Comparison of ENCODE assay signal across 28 cellular contexts in genomic region chr4:95188701-95189401, GRCh38.
DNase-seq lines count a peak whose midpoint lies in the region; ATAC-seq and TF ChIP-seq lines count a peak whose summit lies in the region.
"Had no signal": no experiment of that assay in that cellular context is flagged by ENCODE, and none has a peak within 500 bp of the region (broad histone marks: within the 10 kb centered on the region; RNA-seq: fewer than 3 reads in every experiment).

No MANE protein-coding gene starts in this region.

- no peaks in the 10 kb centered on the region for H3K36me3 ChIP-seq in CD8-positive, alpha-beta T cell (ENCODE audit: insufficient read depth, low read length)
- H3K36me3 ChIP-seq: brain microvascular endothelial cell, pancreas, uterus had no signal

- H3K27me3 Mint-ChIP-seq in activated CD8-positive, alpha-beta T cell treated with anti-CD3 and anti-CD28 coated beads for 36 hours = no peaks in the 10 kb centered on the region
- H3K27me3 Mint-ChIP-seq in activated CD8-positive, alpha-beta T cell treated with anti-CD3 and anti-CD28 coated beads, Interleukin-2, amount 10 ng/mL, durations not matched to agents 7 days and 5 days (ENCODE audit: low read depth) = no peaks in the 10 kb centered on the region
- H3K27me3 Mint-ChIP-seq in CD8-positive, alpha-beta T cell (ENCODE audit: low read depth) = no peaks in the 10 kb centered on the region
- no peaks in the 10 kb centered on the region for H3K27me3 Mint-ChIP-seq in activated T-helper 17 cell treated with anti-CD3 and anti-CD28 coated beads, Interleukin-2, amount 50 U/mL, for 72 hours
- no peaks in the 10 kb centered on the region for H3K27me3 Mint-ChIP-seq in mesothelial cell of epicardium (ENCODE audit: low read depth)
- H3K27me3 Mint-ChIP-seq: memory B cell had no signal

- no peaks in the 10 kb centered on the region for H3K27me3 ChIP-seq in CD8-positive, alpha-beta T cell (ENCODE audit: insufficient read depth, low read length)
- H3K27me3 ChIP-seq: brain microvascular endothelial cell, pancreas, testis, uterus had no signal

- H3K9me3 Mint-ChIP-seq in activated CD8-positive, alpha-beta T cell treated with anti-CD3 and anti-CD28 coated beads for 36 hours = no peaks in the 10 kb centered on the region
- H3K9me3 Mint-ChIP-seq in activated CD8-positive, alpha-beta T cell treated with anti-CD3 and anti-CD28 coated beads, Interleukin-2, amount 10 ng/mL, durations not matched to agents 7 days and 5 days (ENCODE audit: insufficient read depth) = no peaks in the 10 kb centered on the region
- H3K9me3 Mint-ChIP-seq in CD8-positive, alpha-beta T cell = no peaks in the 10 kb centered on the region
- no peaks in the 10 kb centered on the region for H3K9me3 Mint-ChIP-seq in activated T-helper 17 cell treated with anti-CD3 and anti-CD28 coated beads, Interleukin-2, amount 50 U/mL, for 72 hours
- no peaks in the 10 kb centered on the region for H3K9me3 Mint-ChIP-seq in mesothelial cell of epicardium
- H3K9me3 Mint-ChIP-seq: neural crest cell had no signal

- no peak for ATAC-seq in activated CD8-positive, alpha-beta T cell treated with anti-CD3 and anti-CD28 coated beads for 36 hours
- no peak for ATAC-seq in activated CD8-positive, alpha-beta T cell treated with anti-CD3 and anti-CD28 coated beads, Interleukin-2, amount 10 ng/mL, durations not matched to agents 7 days and 5 days
- ATAC-seq in CD8-positive, alpha-beta T cell = no peak
- ATAC-seq in activated T-helper 17 cell treated with anti-CD3 and anti-CD28 coated beads, Interleukin-2, amount 50 U/mL, for 72 hours (replicated peaks) = peak; percentile 45
- ATAC-seq in HG02970 (IDR thresholded peaks at IDR 0.05; ENCODE audit: low FRiP score, unreplicated experiment) (no peak), GM21786 (IDR thresholded peaks at IDR 0.05; ENCODE audit: unreplicated experiment) (no peak)
- ATAC-seq: left lobe of liver; pancreas; stimulated activated naive B cell treated with anti-CD40 and anti-IgM and Interleukin-4, amounts not matched to agents 10 μg/mL and 1 μg/mL and 100 μg/mL, for 72 hours had no signal

- H3K27ac Mint-ChIP-seq in activated CD8-positive, alpha-beta T cell treated with anti-CD3 and anti-CD28 coated beads for 36 hours = peak overlapping the region; percentile 25
- no peak overlapping the region for H3K27ac Mint-ChIP-seq in activated CD8-positive, alpha-beta T cell treated with anti-CD3 and anti-CD28 coated beads, Interleukin-2, amount 10 ng/mL, durations not matched to agents 7 days and 5 days
- peak overlapping the region; percentile 66 for H3K27ac Mint-ChIP-seq in CD8-positive, alpha-beta T cell
- H3K27ac Mint-ChIP-seq in activated T-helper 17 cell treated with anti-CD3 and anti-CD28 coated beads, Interleukin-2, amount 50 U/mL, for 72 hours = peak overlapping the region; percentile 22
- peak overlapping the region; percentile 41 for H3K27ac Mint-ChIP-seq in mesothelial cell of epicardium
- H3K27ac Mint-ChIP-seq: memory B cell; stimulated activated naive B cell treated with anti-CD40 and anti-IgM and Interleukin-4, amounts not matched to agents 10 μg/mL and 1 μg/mL and 100 μg/mL, for 72 hours had no signal

- peaks cover 25% of the 10 kb centered on the region for H3K4me1 ChIP-seq in CD8-positive, alpha-beta T cell (ENCODE audit: insufficient read depth, low read length)
- H3K4me1 ChIP-seq: pancreas, uterus had no signal

- CTCF ChIA-PET in activated CD8-positive, alpha-beta T cell treated with anti-CD3 and anti-CD28 coated beads for 36 hours (lab: Charles Lee) = interaction anchor here (1.3 kb wide), 1 partner anchor 16 kb away, joined by 3 read pairs; no protein-coding TSS in a partner anchor
- CTCF ChIA-PET in activated CD8-positive, alpha-beta T cell treated with anti-CD3 and anti-CD28 coated beads, Interleukin-2, amount 10 ng/mL, durations not matched to agents 7 days and 5 days (lab: Charles Lee) = interaction anchor here (1.2 kb wide), 1 partner anchor 22 kb away, joined by 3 read pairs; no protein-coding TSS in a partner anchor
- CTCF ChIA-PET in CD8-positive, alpha-beta T cell (lab: Charles Lee) = no interaction called here

- H3K27ac ChIP-seq in CD8-positive, alpha-beta T cell (ENCODE audit: low read depth, low read length) = no peak overlapping the region
- H3K27ac ChIP-seq: brain microvascular endothelial cell, C4-2B, epithelial cell of prostate, pancreas, uterus had no signal

- intact Hi-C loops in activated CD8-positive, alpha-beta T cell treated with anti-CD3 and anti-CD28 coated beads for 36 hours (cut with micrococcal nuclease) = no loop called here
- intact Hi-C loops in CD8-positive, alpha-beta T cell (cut with DNase I, micrococcal nuclease) = no loop called here

- POLR2A ChIA-PET in activated CD8-positive, alpha-beta T cell treated with anti-CD3 and anti-CD28 coated beads for 36 hours (lab: Charles Lee) = no interaction called here
- POLR2A ChIA-PET in activated CD8-positive, alpha-beta T cell treated with anti-CD3 and anti-CD28 coated beads, Interleukin-2, amount 10 ng/mL, durations not matched to agents 7 days and 5 days (lab: Charles Lee) = no interaction called here
- POLR2A ChIA-PET in CD8-positive, alpha-beta T cell (lab: Charles Lee) = no interaction called here

- no peak overlapping the region for H3K4me3 ChIP-seq in CD8-positive, alpha-beta T cell (ENCODE audit: low read depth, low read length)
- H3K4me3 ChIP-seq: pancreas, testis, uterus had no signal

- H3K4me3 Mint-ChIP-seq in activated CD8-positive, alpha-beta T cell treated with anti-CD3 and anti-CD28 coated beads for 36 hours = no peak overlapping the region
- H3K4me3 Mint-ChIP-seq in activated CD8-positive, alpha-beta T cell treated with anti-CD3 and anti-CD28 coated beads, Interleukin-2, amount 10 ng/mL, durations not matched to agents 7 days and 5 days = no peak overlapping the region
- no peak overlapping the region for H3K4me3 Mint-ChIP-seq in CD8-positive, alpha-beta T cell
- peak overlapping the region; percentile 30 for H3K4me3 Mint-ChIP-seq in activated T-helper 17 cell treated with anti-CD3 and anti-CD28 coated beads, Interleukin-2, amount 50 U/mL, for 72 hours
- no peak overlapping the region for H3K4me3 Mint-ChIP-seq in mesothelial cell of epicardium
- H3K4me3 Mint-ChIP-seq: memory B cell; neural crest cell; stimulated activated naive B cell treated with anti-CD40 and anti-IgM and Interleukin-4, amounts not matched to agents 10 μg/mL and 1 μg/mL and 100 μg/mL, for 72 hours had no signal

- TF ChIP-seq CTCF in activated CD8-positive, alpha-beta T cell treated with anti-CD3 and anti-CD28 coated beads for 36 hours (IDR thresholded peaks at IDR 0.05) = no peak
- TF ChIP-seq CTCF in CD8-positive, alpha-beta T cell (IDR thresholded peaks at IDR 0.05) = no peak
- TF ChIP-seq CTCF in mesothelial cell of epicardium (IDR thresholded peaks at IDR 0.05; ENCODE audit: unreplicated experiment) = no peak

- peaks cover 22% of the 10 kb centered on the region for H3K4me1 Mint-ChIP-seq in activated CD8-positive, alpha-beta T cell treated with anti-CD3 and anti-CD28 coated beads for 36 hours (ENCODE audit: low read depth)
- H3K4me1 Mint-ChIP-seq in activated CD8-positive, alpha-beta T cell treated with anti-CD3 and anti-CD28 coated beads, Interleukin-2, amount 10 ng/mL, durations not matched to agents 7 days and 5 days (ENCODE audit: low read depth) = peaks cover 15% of the 10 kb centered on the region
- peaks cover 31% of the 10 kb centered on the region for H3K4me1 Mint-ChIP-seq in CD8-positive, alpha-beta T cell (ENCODE audit: low read depth)
- H3K4me1 Mint-ChIP-seq in activated T-helper 17 cell treated with anti-CD3 and anti-CD28 coated beads, Interleukin-2, amount 50 U/mL, for 72 hours = peaks cover 18% of the 10 kb centered on the region
- peaks cover 38% of the 10 kb centered on the region for H3K4me1 Mint-ChIP-seq in mesothelial cell of epicardium
- H3K4me1 Mint-ChIP-seq: stimulated activated naive B cell treated with anti-CD40 and anti-IgM and Interleukin-4, amounts not matched to agents 10 μg/mL and 1 μg/mL and 100 μg/mL, for 72 hours had no signal

- DNase-seq in activated CD8-positive, alpha-beta T cell treated with anti-CD3 and anti-CD28 coated beads for 36 hours = no peak
- no peak for DNase-seq in activated CD8-positive, alpha-beta T cell treated with anti-CD3 and anti-CD28 coated beads, Interleukin-2, amount 10 ng/mL, durations not matched to agents 7 days and 5 days
- DNase-seq in CD8-positive, alpha-beta T cell = no peak
- no peak for DNase-seq in mesothelial cell of epicardium (ENCODE audit: low spot score in 2 of 2, unreplicated experiment in 2 of 2)
- DNase-seq in hepatic stellate cell (ENCODE audit: low spot score) = no peak
- DNase-seq: 8988T; activated CD4-positive, CD25-positive, alpha-beta regulatory T cell; activated effector memory CD4-positive, alpha-beta T cell treated with Interleukin-2 at 50 U/mL for 16 hours; amygdala; brain microvascular endothelial cell; DMS79 treated with DMSO at 0.1 percent for 48 hours; GF-D8; GOT3; NCI-H1092; NCI-H187; NCI-H82; pancreas; stimulated activated naive B cell treated with anti-CD40 and anti-IgM and Interleukin-4, amounts not matched to agents 10 μg/mL and 1 μg/mL and 100 μg/mL, for 72 hours; testis; uterus had no signal

- H3K9me3 ChIP-seq in CD8-positive, alpha-beta T cell (ENCODE audit: low read length) = no peaks in the 10 kb centered on the region
- H3K9me3 ChIP-seq: pancreas, testis, uterus had no signal

- H3K36me3 Mint-ChIP-seq in activated CD8-positive, alpha-beta T cell treated with anti-CD3 and anti-CD28 coated beads for 36 hours (ENCODE audit: low read depth) = no peaks in the 10 kb centered on the region
- no peaks in the 10 kb centered on the region for H3K36me3 Mint-ChIP-seq in activated CD8-positive, alpha-beta T cell treated with anti-CD3 and anti-CD28 coated beads, Interleukin-2, amount 10 ng/mL, durations not matched to agents 7 days and 5 days (ENCODE audit: low read depth)
- no peaks in the 10 kb centered on the region for H3K36me3 Mint-ChIP-seq in CD8-positive, alpha-beta T cell
- no peaks in the 10 kb centered on the region for H3K36me3 Mint-ChIP-seq in activated T-helper 17 cell treated with anti-CD3 and anti-CD28 coated beads, Interleukin-2, amount 50 U/mL, for 72 hours (ENCODE audit: low read depth)
- peaks cover 20% of the 10 kb centered on the region for H3K36me3 Mint-ChIP-seq in mesothelial cell of epicardium
- H3K36me3 Mint-ChIP-seq: stimulated activated naive B cell treated with anti-CD40 and anti-IgM and Interleukin-4, amounts not matched to agents 10 μg/mL and 1 μg/mL and 100 μg/mL, for 72 hours had no signal
